Comparison of ENCODE assay signal across 8 cellular contexts in the genomic region with DNA sequence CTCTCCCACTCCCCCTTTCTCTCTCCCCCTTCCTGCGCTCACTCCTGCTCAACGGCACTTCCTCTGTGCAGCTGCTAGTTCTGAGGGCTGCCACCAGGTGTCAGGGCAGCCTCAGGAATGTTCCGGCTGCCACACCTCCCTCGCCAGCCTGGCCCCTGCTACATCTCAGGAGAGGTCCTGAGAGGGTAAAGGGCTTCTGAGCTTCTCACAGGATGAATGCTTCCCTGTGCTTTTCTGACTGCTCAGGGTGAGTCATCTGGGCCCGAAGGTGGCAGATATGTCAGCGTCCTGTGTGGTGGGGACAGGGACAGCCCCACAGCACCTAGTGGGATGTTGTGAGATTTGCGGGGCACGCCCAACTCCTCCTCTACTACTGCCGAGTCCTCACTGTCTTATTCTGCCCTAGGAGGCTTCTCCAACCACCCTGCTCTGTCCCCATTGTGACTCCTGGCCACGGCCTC. TPM values are rescaled to one million over a fixed set of nuclear protein-coding genes. Genes with fewer than 3 reads are reported as not detected.
DNase-seq lines count a peak whose midpoint lies in the region; ATAC-seq lines count a peak whose summit lies in the region.

No MANE protein-coding gene starts in this region.

- no peaks in the 10 kb centered on the region for H3K9me3 Mint-ChIP-seq in memory B cell

- DNase-seq in CMK (ENCODE audit: low read depth) (peak; percentile 12), NCI-H460 (ENCODE audit: extremely low read depth, low read depth) (peak; percentile 69), dedifferentiated amniotic fluid mesenchymal stem cell (ENCODE audit: extremely low spot score) (peak; percentile 51), memory B cell (ENCODE audit: low spot score in 2 of 2) (peak; percentile 55 to 60)
- DNase-seq in activated CD4-positive, alpha-beta T cell treated with anti-CD3 and anti-CD28 coated beads, Interleukin-2, amount 50 U/mL, for 1 hour, result peak; percentile 58
- peak; percentile 67 to 75 for DNase-seq in stimulated activated CD8-positive, alpha-beta memory T cell treated with anti-CD3 and anti-CD28 coated beads, Interleukin-2, amount 100 ng/mL, for 48 hours (ENCODE audit: low read depth in 2 of 2)

- peak; percentile 77 for ATAC-seq in GM19328 (IDR thresholded peaks at IDR 0.05; ENCODE audit: unreplicated experiment)
- peak; percentile 92 for ATAC-seq in HG03354 (IDR thresholded peaks at IDR 0.05; ENCODE audit: poor library complexity, severe bottlenecking, unreplicated experiment)
- ATAC-seq in memory B cell (ENCODE audit: low read depth), result peak; percentile 88

- H3K4me3 Mint-ChIP-seq in memory B cell, result no peak overlapping the region

- no peak overlapping the region for H3K27ac Mint-ChIP-seq in memory B cell

- H3K36me3 Mint-ChIP-seq in memory B cell, result peaks cover 11% of the 10 kb centered on the region

- no peaks in the 10 kb centered on the region for H3K27me3 Mint-ChIP-seq in memory B cell

- peaks cover 10% of the 10 kb centered on the region for H3K4me1 Mint-ChIP-seq in memory B cell

RNA-seq across cellular contexts. Expression of gene PLEKHB2, which starts 49.0 kb away (rescaled TPM):
- total RNA-seq in NCI-H460 (2014; rRNA removed; shearing (Covaris generic)), result 72.0 and 79.6 TPM in 2 replicates
- 46.2 and 50.5 TPM in 2 replicates for polyA plus RNA-seq in NCI-H460 (2014; cell fraction: nucleus; rRNA removed)

RNA-seq across cellular contexts. Expression of gene POTEE, which starts 55.2 kb away (rescaled TPM):
- not detected in 2 replicates for total RNA-seq in NCI-H460 (2014; rRNA removed; shearing (Covaris generic))
- polyA plus RNA-seq in NCI-H460 (2014; cell fraction: nucleus; rRNA removed), result not detected in 2 replicates

Comparison
In these comparisons a context has a peak if more than half of its experiments do, and no peak if none do; other contexts are left out.
1. Peak in every context shown above with its lines: DNase-seq and ATAC-seq.
2. DNase-seq: peak in every context shown above with its lines; median percentile 71 in stimulated activated CD8-positive, alpha-beta memory T cell treated with anti-CD3 and anti-CD28 coated beads, Interleukin-2, amount 100 ng/mL, for 48 hours; 69 in NCI-H460; 58 in activated CD4-positive, alpha-beta T cell treated with anti-CD3 and anti-CD28 coated beads, Interleukin-2, amount 50 U/mL, for 1 hour; 58 in memory B cell; 51 in dedifferentiated amniotic fluid mesenchymal stem cell; 12 in CMK.